ENCODE assay signal across 1 cellular context in genomic region chr4:30952526-30953219, GRCh38.
TF ChIP-seq lines count a peak whose summit lies in the region.

No MANE protein-coding gene starts in this region.

TF ChIP-seq in HEK293, 187 proteins besides CTCF, POLR2A, EP300 and RAD21 (continued from another document):
- TF ChIP-seq TSHZ1 (tag by site-specific recombination; IDR thresholded peaks at IDR 0.05; ENCODE audit: borderline replicate concordance) = 0 out of 2 replicates have a peak, but pooled peaks have one; percentile 16
- no peak for TF ChIP-seq ZNF37A (tag by site-specific recombination; IDR thresholded peaks at IDR 0.05)
- TF ChIP-seq ZNF157 (tag by site-specific recombination; IDR thresholded peaks at IDR 0.05) = no peak
- no peak for TF ChIP-seq ZNF23 (tag by site-specific recombination; IDR thresholded peaks at IDR 0.05; ENCODE audit: borderline replicate concordance)
- no peak for TF ChIP-seq ZNF449 (tag by site-specific recombination; IDR thresholded peaks at IDR 0.05)
- TF ChIP-seq ZNF707 (tag by site-specific recombination; IDR thresholded peaks at IDR 0.05) = no peak
- TF ChIP-seq KLF8 (tag by site-specific recombination; IDR thresholded peaks at IDR 0.05) = peak; percentile 49; the same call in 1 of the 2 replicates
- TF ChIP-seq ZNF518A (tag by site-specific recombination; conservative IDR thresholded peaks at IDR 0.05; ENCODE audit: low read depth) = no peak
- no peak for TF ChIP-seq ZBTB7A (tag by site-specific recombination; IDR thresholded peaks at IDR 0.05; ENCODE audit: low read depth)
- no peak for TF ChIP-seq ZNF600 (tag by site-specific recombination; IDR thresholded peaks at IDR 0.05)
- no peak for TF ChIP-seq PRDM10 (tag by site-specific recombination; IDR thresholded peaks at IDR 0.05)
- peak; percentile 81 for TF ChIP-seq ZNF843 (tag by site-specific recombination; IDR thresholded peaks at IDR 0.05)
- no peak for TF ChIP-seq ZFP3 (tag by site-specific recombination; IDR thresholded peaks at IDR 0.05; ENCODE audit: low read depth)
- TF ChIP-seq ZNF548 (tag by site-specific recombination; IDR thresholded peaks at IDR 0.05) = no peak
- TF ChIP-seq SP3 (tag by site-specific recombination; IDR thresholded peaks at IDR 0.05) = no peak
- TF ChIP-seq BCL11A (tag by site-specific recombination; IDR thresholded peaks at IDR 0.05; ENCODE audit: low read depth) = 0 out of 2 replicates have a peak, but pooled peaks have one; percentile 43
- TF ChIP-seq ZNF391 (tag by site-specific recombination; IDR thresholded peaks at IDR 0.05; ENCODE audit: borderline replicate concordance, low read depth) = no peak
- TF ChIP-seq KLF16 (tag by site-specific recombination; IDR thresholded peaks at IDR 0.05) = no peak
- TF ChIP-seq OSR2 (tag by site-specific recombination; IDR thresholded peaks at IDR 0.05) = peak; percentile 71; the same call in 1 of the 2 replicates
- no peak for TF ChIP-seq ZNF133 (tag by site-specific recombination; IDR thresholded peaks at IDR 0.05)
- no peak for TF ChIP-seq ZNF501 (tag by site-specific recombination; IDR thresholded peaks at IDR 0.05)
- 0 out of 2 replicates have a peak, but pooled peaks have one; percentile 35 for TF ChIP-seq WT1 (tag by site-specific recombination; IDR thresholded peaks at IDR 0.05)
- TF ChIP-seq ZNF664 (tag by site-specific recombination; IDR thresholded peaks at IDR 0.05) = no peak
- TF ChIP-seq OVOL3 (tag by site-specific recombination; IDR thresholded peaks at IDR 0.05) = no peak
- TF ChIP-seq GLI2 (tag by site-specific recombination; IDR thresholded peaks at IDR 0.05; ENCODE audit: borderline replicate concordance, low read depth) = peak; percentile 67; the same call in 1 of the 2 replicates
- TF ChIP-seq ZNF837 (tag by site-specific recombination; IDR thresholded peaks at IDR 0.05) = no peak
- TF ChIP-seq ZNF792 (tag by site-specific recombination; IDR thresholded peaks at IDR 0.05) = no peak
- TF ChIP-seq KLF1 (tag by site-specific recombination; IDR thresholded peaks at IDR 0.05) = no peak
- 0 out of 2 replicates have a peak, but pooled peaks have one; percentile 43 for TF ChIP-seq ZXDB (tag by site-specific recombination; IDR thresholded peaks at IDR 0.05)
- TF ChIP-seq PRDM1 (tag by site-specific recombination; IDR thresholded peaks at IDR 0.05) = 0 out of 2 replicates have a peak, but pooled peaks have one; percentile 17
- TF ChIP-seq IKZF3 (tag by site-specific recombination; IDR thresholded peaks at IDR 0.05) = peak; percentile 27; the same call in 1 of the 2 replicates
- 0 out of 2 replicates have a peak, but pooled peaks have one; percentile 22 for TF ChIP-seq KLF10 (tag by site-specific recombination; IDR thresholded peaks at IDR 0.05)
- TF ChIP-seq ZNF366 (tag by site-specific recombination; conservative IDR thresholded peaks at IDR 0.05) = no peak
- peak; percentile 93 for TF ChIP-seq PRDM6 (tag by site-specific recombination; IDR thresholded peaks at IDR 0.05)
- TF ChIP-seq HIC1 (tag by site-specific recombination; IDR thresholded peaks at IDR 0.05) = peak; percentile 75
- 0 out of 2 replicates have a peak, but pooled peaks have one; percentile 54 for TF ChIP-seq GFI1B (tag by site-specific recombination; IDR thresholded peaks at IDR 0.05)
- TF ChIP-seq FEZF1 (tag by site-specific recombination; IDR thresholded peaks at IDR 0.05) = peak; percentile 61
TF ChIP-seq in HEK293: peak in this region for 17.
